1 cellular context compared by ENCODE assay signal in the genomic region with DNA sequence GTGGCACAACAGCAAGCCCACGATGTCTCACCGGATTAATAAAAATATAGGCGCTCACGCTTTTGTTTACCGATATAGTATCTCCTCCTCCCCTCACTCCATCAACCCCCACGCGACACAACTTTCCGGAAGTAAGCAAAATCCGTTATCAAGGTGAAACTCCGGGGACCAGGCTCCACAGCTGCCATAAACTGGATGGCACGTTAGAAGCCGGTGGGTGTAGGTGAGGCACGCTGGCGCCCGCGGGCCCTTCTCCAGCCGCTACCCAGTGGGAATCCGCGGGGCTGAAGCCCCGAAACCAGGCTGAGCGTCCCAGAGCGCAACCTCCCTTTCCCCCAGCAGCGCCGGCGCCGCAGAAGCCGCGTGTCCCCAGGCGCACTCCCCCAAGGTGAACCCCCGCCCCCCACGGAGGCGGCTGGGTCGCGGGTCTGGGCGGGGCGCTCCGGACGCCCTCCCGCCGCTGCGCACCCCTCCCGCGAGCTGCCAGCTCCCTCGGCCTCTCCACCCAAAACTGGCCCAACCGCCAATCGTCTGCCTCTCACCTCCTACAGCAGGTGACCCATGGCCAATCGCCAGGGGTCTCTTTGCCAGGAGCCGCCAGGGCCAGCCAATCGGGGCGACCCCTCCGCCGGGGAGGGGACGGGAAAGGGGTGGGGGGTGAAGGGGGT.
TF ChIP-seq lines count a peak whose summit lies in the region.

No MANE protein-coding gene starts in this region.

TF ChIP-seq in K562, 482 proteins besides CTCF, POLR2A, EP300 and RAD21 (continued from another document and continues in another):
- TF ChIP-seq, protein P1, sequence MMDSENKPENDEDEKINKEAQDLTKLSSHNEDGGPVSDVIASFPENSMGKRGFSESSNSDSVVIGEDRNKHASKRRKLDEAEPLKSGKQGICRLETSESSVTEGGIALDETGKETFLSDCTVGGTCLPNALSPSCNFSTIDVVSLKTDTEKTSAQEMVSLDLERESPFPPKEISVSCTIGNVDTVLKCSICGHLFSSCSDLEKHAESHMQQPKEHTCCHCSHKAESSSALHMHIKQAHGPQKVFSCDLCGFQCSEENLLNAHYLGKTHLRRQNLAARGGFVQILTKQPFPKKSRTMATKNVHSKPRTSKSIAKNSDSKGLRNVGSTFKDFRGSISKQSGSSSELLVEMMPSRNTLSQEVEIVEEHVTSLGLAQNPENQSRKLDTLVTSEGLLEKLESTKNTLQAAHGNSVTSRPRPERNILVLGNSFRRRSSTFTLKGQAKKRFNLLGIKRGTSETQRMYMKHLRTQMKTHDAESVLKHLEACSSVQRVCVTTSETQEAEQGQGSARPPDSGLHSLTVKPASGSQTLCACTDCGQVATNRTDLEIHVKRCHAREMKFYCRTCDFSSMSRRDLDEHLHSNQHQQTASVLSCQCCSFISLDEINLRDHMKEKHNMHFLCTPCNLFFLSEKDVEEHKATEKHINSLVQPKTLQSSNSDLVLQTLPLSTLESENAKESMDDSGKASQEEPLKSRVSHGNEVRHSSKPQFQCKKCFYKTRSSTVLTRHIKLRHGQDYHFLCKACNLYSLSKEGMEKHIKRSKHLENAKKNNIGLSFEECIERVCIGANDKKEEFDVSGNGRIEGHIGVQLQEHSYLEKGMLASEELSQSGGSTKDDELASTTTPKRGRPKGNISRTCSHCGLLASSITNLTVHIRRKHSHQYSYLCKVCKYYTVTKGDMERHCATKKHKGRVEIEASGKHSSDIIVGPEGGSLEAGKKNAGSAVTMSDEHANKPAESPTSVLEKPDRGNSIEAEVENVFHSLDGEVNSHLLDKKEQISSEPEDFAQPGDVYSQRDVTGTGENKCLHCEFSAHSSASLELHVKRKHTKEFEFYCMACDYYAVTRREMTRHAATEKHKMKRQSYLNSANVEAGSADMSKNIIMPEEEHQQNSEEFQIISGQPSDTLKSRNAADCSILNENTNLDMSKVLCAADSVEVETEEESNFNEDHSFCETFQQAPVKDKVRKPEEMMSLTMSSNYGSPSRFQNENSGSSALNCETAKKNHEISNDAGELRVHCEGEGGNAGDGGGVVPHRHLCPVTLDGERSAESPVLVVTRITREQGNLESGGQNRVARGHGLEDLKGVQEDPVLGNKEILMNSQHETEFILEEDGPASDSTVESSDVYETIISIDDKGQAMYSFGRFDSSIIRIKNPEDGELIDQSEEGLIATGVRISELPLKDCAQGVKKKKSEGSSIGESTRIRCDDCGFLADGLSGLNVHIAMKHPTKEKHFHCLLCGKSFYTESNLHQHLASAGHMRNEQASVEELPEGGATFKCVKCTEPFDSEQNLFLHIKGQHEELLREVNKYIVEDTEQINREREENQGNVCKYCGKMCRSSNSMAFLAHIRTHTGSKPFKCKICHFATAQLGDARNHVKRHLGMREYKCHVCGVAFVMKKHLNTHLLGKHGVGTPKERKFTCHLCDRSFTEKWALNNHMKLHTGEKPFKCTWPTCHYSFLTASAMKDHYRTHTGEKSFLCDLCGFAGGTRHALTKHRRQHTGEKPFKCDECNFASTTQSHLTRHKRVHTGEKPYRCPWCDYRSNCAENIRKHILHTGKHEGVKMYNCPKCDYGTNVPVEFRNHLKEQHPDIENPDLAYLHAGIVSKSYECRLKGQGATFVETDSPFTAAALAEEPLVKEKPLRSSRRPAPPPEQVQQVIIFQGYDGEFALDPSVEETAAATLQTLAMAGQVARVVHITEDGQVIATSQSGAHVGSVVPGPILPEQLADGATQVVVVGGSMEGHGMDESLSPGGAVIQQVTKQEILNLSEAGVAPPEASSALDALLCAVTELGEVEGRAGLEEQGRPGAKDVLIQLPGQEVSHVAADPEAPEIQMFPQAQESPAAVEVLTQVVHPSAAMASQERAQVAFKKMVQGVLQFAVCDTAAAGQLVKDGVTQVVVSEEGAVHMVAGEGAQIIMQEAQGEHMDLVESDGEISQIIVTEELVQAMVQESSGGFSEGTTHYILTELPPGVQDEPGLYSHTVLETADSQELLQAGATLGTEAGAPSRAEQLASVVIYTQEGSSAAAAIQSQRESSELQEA (IDR thresholded peaks at IDR 0.05; ENCODE audit: low read depth): 0 out of 2 replicates have a peak, but pooled peaks have one; percentile 19
- TF ChIP-seq CSDE1 (IDR thresholded peaks at IDR 0.05) (no peak), TBL1XR1 (IDR thresholded peaks at IDR 0.05; ENCODE audit: low read length in 2 of 2) (peak in 1 of 2 experiments; percentile 4; a peak in 2 of 4 replicates), ZFPM2 (CRISPR knock-in tag; IDR thresholded peaks at IDR 0.05) (no peak), MECOM (CRISPR knock-in tag; IDR thresholded peaks at IDR 0.05) (no peak), SP1 (CRISPR knock-in tag; IDR thresholded peaks at IDR 0.05) (peak; percentile 75), FOXA1 (IDR thresholded peaks at IDR 0.05; ENCODE audit: borderline replicate concordance) (no peak), BMI1 (IDR thresholded peaks at IDR 0.05; ENCODE audit: low read length) (no peak), ZNF696 (CRISPR knock-in tag; conservative IDR thresholded peaks at IDR 0.05) (no peak), TFAM (CRISPR knock-in tag; conservative IDR thresholded peaks at IDR 0.05) (no peak), CBX8 (IDR thresholded peaks at IDR 0.05; ENCODE audit: borderline replicate concordance, extremely low read depth, low read depth, low read length, poor library complexity, severe bottlenecking) (no peak), ZNF583 (CRISPR knock-in tag; IDR thresholded peaks at IDR 0.05) (peak; percentile 78; the same call in 1 of the 2 replicates), MCM7 (IDR thresholded peaks at IDR 0.05) (no peak), NFE2 (IDR thresholded peaks at IDR 0.05; ENCODE audit: low read depth) (no peak; the same call in 1 of the 2 replicates), LCOR (CRISPR knock-in tag; IDR thresholded peaks at IDR 0.05) (peak; percentile 96), BCOR (IDR thresholded peaks at IDR 0.05) (peak; percentile 31; the same call in 1 of the 2 replicates), SIRT6 (IDR thresholded peaks at IDR 0.05; ENCODE audit: low read depth, low read length) (no peak), ZNF699 (CRISPR knock-in tag; IDR thresholded peaks at IDR 0.05; ENCODE audit: insufficient replicate concordance) (no peak), SMARCA4 (IDR thresholded peaks at IDR 0.05) (peak; percentile 66; the same call in 1 of the 2 replicates), SREBF2 (CRISPR knock-in tag; IDR thresholded peaks at IDR 0.05) (no peak), SETDB1 (IDR thresholded peaks at IDR 0.05; ENCODE audit: low read length) (no peak), TGIF2 (CRISPR knock-in tag; IDR thresholded peaks at IDR 0.05) (0 out of 2 replicates have a peak, but pooled peaks have one; percentile 47), ZNF217 (CRISPR knock-in tag; IDR thresholded peaks at IDR 0.05) (no peak; the same call in 1 of the 2 replicates), HLTF (IDR thresholded peaks at IDR 0.05) (no peak), TEAD4 (IDR thresholded peaks at IDR 0.05; ENCODE audit: low read length) (0 out of 2 replicates have a peak, but pooled peaks have one; percentile 18), TEAD4 (CRISPR knock-in tag; IDR thresholded peaks at IDR 0.05; ENCODE audit: borderline replicate concordance) (no peak), MEF2A (IDR thresholded peaks at IDR 0.05; ENCODE audit: control insufficient read depth, low read depth, low read length) (no peak), CHD1 (IDR thresholded peaks at IDR 0.05; ENCODE audit: low read length) (no peak), TAF15 (IDR thresholded peaks at IDR 0.05; ENCODE audit: low read depth, low read length) (no peak), TRIM28 (IDR thresholded peaks at IDR 0.05) (no peak), RBM14 (IDR thresholded peaks at IDR 0.05; ENCODE audit: borderline replicate concordance, insufficient read depth, low read depth, low read length) (no peak), SRSF1 (IDR thresholded peaks at IDR 0.05; ENCODE audit: low read depth, low read length) (no peak), FOXK2 (conservative IDR thresholded peaks at IDR 0.05 in 1 of 2, IDR thresholded peaks at IDR 0.05 in 1 of 2; ENCODE audit: low read depth in 2 of 2) (peak; percentile 61 to 66; a peak in 3 of 4 replicates), MTA1 (IDR thresholded peaks at IDR 0.05; ENCODE audit: borderline replicate concordance) (no peak), HMGN3 (IDR thresholded peaks at IDR 0.05; ENCODE audit: borderline replicate concordance, extremely low read depth, insufficient read length, low read depth, low read length) (peak; percentile 91), NBN (IDR thresholded peaks at IDR 0.05; ENCODE audit: low read depth) (no peak), ZSCAN32 (CRISPR knock-in tag; IDR thresholded peaks at IDR 0.05) (no peak)
- TF ChIP-seq, protein P2, sequence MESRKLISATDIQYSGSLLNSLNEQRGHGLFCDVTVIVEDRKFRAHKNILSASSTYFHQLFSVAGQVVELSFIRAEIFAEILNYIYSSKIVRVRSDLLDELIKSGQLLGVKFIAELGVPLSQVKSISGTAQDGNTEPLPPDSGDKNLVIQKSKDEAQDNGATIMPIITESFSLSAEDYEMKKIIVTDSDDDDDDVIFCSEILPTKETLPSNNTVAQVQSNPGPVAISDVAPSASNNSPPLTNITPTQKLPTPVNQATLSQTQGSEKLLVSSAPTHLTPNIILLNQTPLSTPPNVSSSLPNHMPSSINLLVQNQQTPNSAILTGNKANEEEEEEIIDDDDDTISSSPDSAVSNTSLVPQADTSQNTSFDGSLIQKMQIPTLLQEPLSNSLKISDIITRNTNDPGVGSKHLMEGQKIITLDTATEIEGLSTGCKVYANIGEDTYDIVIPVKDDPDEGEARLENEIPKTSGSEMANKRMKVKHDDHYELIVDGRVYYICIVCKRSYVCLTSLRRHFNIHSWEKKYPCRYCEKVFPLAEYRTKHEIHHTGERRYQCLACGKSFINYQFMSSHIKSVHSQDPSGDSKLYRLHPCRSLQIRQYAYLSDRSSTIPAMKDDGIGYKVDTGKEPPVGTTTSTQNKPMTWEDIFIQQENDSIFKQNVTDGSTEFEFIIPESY (CRISPR knock-in tag; IDR thresholded peaks at IDR 0.05): peak; percentile 51
- TF ChIP-seq, protein P3, sequence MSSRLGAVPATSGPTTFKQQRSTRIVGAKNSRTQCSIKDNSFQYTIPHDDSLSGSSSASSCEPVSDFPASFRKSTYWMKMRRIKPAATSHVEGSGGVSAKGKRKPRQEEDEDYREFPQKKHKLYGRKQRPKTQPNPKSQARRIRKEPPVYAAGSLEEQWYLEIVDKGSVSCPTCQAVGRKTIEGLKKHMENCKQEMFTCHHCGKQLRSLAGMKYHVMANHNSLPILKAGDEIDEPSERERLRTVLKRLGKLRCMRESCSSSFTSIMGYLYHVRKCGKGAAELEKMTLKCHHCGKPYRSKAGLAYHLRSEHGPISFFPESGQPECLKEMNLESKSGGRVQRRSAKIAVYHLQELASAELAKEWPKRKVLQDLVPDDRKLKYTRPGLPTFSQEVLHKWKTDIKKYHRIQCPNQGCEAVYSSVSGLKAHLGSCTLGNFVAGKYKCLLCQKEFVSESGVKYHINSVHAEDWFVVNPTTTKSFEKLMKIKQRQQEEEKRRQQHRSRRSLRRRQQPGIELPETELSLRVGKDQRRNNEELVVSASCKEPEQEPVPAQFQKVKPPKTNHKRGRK (tag; IDR thresholded peaks at IDR 0.05): no peak
- TF ChIP-seq, protein P4, sequence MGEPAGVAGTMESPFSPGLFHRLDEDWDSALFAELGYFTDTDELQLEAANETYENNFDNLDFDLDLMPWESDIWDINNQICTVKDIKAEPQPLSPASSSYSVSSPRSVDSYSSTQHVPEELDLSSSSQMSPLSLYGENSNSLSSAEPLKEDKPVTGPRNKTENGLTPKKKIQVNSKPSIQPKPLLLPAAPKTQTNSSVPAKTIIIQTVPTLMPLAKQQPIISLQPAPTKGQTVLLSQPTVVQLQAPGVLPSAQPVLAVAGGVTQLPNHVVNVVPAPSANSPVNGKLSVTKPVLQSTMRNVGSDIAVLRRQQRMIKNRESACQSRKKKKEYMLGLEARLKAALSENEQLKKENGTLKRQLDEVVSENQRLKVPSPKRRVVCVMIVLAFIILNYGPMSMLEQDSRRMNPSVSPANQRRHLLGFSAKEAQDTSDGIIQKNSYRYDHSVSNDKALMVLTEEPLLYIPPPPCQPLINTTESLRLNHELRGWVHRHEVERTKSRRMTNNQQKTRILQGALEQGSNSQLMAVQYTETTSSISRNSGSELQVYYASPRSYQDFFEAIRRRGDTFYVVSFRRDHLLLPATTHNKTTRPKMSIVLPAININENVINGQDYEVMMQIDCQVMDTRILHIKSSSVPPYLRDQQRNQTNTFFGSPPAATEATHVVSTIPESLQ (CRISPR knock-in tag; IDR thresholded peaks at IDR 0.05): 0 out of 2 replicates have a peak, but pooled peaks have one; percentile 89
- TF ChIP-seq, protein P5, sequence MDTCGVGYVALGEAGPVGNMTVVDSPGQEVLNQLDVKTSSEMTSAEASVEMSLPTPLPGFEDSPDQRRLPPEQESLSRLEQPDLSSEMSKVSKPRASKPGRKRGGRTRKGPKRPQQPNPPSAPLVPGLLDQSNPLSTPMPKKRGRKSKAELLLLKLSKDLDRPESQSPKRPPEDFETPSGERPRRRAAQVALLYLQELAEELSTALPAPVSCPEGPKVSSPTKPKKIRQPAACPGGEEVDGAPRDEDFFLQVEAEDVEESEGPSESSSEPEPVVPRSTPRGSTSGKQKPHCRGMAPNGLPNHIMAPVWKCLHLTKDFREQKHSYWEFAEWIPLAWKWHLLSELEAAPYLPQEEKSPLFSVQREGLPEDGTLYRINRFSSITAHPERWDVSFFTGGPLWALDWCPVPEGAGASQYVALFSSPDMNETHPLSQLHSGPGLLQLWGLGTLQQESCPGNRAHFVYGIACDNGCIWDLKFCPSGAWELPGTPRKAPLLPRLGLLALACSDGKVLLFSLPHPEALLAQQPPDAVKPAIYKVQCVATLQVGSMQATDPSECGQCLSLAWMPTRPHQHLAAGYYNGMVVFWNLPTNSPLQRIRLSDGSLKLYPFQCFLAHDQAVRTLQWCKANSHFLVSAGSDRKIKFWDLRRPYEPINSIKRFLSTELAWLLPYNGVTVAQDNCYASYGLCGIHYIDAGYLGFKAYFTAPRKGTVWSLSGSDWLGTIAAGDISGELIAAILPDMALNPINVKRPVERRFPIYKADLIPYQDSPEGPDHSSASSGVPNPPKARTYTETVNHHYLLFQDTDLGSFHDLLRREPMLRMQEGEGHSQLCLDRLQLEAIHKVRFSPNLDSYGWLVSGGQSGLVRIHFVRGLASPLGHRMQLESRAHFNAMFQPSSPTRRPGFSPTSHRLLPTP (IDR thresholded peaks at IDR 0.05; ENCODE audit: borderline replicate concordance, extremely low read depth, insufficient read length): no peak
- TF ChIP-seq, protein P6, sequence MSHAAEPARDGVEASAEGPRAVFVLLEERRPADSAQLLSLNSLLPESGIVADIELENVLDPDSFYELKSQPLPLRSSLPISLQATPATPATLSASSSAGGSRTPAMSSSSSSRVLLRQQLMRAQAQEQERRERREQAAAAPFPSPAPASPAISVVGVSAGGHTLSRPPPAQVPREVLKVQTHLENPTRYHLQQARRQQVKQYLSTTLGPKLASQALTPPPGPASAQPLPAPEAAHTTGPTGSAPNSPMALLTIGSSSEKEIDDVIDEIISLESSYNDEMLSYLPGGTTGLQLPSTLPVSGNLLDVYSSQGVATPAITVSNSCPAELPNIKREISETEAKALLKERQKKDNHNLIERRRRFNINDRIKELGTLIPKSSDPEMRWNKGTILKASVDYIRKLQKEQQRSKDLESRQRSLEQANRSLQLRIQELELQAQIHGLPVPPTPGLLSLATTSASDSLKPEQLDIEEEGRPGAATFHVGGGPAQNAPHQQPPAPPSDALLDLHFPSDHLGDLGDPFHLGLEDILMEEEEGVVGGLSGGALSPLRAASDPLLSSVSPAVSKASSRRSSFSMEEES (CRISPR knock-in tag; IDR thresholded peaks at IDR 0.05): no peak
